Comparison of ENCODE assay signal across 8 cellular contexts in the genomic region with DNA sequence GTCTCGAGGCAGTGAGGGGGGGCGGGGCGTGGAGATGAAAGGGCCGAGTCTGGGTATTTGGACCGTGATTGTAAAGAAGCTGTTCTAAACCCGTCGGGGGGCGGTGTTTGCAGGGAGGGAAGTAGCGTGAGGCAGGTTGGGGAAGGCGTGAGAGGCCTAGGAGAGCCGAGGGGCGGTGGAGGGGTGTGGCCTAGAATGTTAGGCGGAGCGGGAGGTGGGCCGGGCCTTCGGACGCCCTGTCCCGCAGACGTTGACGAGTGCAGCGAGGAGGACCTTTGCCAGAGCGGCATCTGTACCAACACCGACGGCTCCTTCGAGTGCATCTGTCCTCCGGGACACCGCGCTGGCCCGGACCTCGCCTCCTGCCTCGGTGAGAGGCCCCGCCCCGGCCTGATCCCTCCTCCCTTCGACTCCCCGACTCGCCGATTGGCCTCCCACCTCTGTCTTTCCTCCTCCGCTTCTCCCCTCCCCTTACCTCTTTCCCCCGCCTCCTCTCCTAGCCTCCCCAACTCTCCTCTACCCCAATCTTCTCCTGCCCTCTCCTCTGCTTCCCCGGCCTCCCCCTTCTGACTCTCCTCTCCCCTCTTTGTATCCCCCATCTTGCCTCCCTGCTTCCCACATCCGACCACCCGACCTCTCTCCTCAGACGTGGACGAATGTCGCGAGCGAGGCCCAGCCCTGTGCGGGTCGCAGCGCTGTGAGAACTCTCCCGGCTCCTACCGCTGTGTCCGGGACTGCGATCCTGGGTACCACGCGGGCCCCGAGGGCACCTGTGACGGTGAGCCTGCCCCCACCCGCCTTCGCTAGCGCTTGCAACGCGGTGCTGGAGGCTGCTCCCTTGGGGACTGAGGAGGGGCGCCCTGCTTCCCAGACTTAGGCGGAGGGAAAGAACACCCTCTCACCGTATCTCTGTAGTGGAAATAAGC. TPM values are rescaled to one million over a fixed set of nuclear protein-coding genes. Genes with fewer than 3 reads are reported as not detected.
DNase-seq lines count a peak whose midpoint lies in the region; ATAC-seq lines count a peak whose summit lies in the region.

No MANE protein-coding gene starts in this region.

- DNase-seq in DMS153 treated with DMSO at 0.1 percent for 48 hours (lab: John Stamatoyannopoulos, UW; ENCODE audit: unreplicated experiment) = peak; percentile 78
- DNase-seq in NCI-H2171 treated with DMSO at 0.1 percent for 48 hours (lab: John Stamatoyannopoulos, UW) = peak; percentile 97
- DNase-seq in activated CD4-positive, alpha-beta T cell treated with anti-CD3 and anti-CD28 coated beads for 48 hours = peak; percentile 93
- DNase-seq in dermis microvascular lymphatic vessel endothelial cell (ENCODE audit: low read depth in 2 of 2) = peak; percentile 59 to 75
- peak; percentile 54 to 80 for DNase-seq in lung microvascular endothelial cell (ENCODE audit: low read depth in 2 of 2)
- peak; percentile 78 to 81 for DNase-seq in stimulated activated CD8-positive, alpha-beta memory T cell treated with anti-CD3 and anti-CD28 coated beads, Interleukin-15, amount 100 ng/mL, for 48 hours (ENCODE audit: low read depth in 2 of 2)

- peak; percentile 52 for ATAC-seq in HG02571 (IDR thresholded peaks at IDR 0.05; ENCODE audit: unreplicated experiment)
- ATAC-seq in HG03196 (IDR thresholded peaks at IDR 0.05; ENCODE audit: unreplicated experiment) = no peak

RNA-seq across cellular contexts. Expression of a gene that starts 12.8 kb away (rescaled TPM):
- total RNA-seq in dermis microvascular lymphatic vessel endothelial cell (12.3 and 60.8 TPM in 2 replicates), lung microvascular endothelial cell (13.7 and 54.4 TPM in 2 replicates)

RNA-seq across cellular contexts. Expression of a gene that starts 37.3 kb away (rescaled TPM):
- total RNA-seq in dermis microvascular lymphatic vessel endothelial cell (19.5 and 40.0 TPM in 2 replicates), lung microvascular endothelial cell (25.1 and 28.2 TPM in 2 replicates)
